ENCODE assay signal across 9 cellular contexts in the genomic region with DNA sequence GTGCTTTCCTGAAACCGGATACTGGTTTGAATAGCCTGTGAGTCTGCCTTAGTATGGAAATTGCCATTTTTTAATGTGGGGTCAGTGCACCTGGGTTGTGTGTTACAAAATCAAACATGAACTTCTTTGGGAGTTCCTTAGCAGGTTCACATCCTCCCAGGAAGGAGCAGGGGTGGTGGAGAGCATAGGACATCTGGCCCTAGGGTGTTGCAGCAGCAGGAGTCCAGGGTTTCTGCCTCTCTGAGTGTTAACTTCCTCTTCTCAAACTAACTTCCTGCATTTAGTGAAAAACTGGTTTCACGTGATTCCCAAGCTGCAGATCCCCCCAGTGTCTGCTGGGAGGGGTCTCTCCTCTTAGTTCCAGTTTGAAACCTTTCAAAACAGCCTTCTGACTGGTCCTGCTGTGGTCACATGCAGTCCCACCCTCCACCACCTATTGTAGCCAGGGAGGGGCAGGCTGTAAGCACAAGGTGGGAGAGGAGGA. TPM values are rescaled to one million over a fixed set of nuclear protein-coding genes. Genes with fewer than 3 reads are reported as not detected.
DNase-seq lines count a peak whose midpoint lies in the region; ATAC-seq lines count a peak whose summit lies in the region.
"Had no signal": no experiment of that assay in that cellular context is flagged by ENCODE, and none has a peak within 500 bp of the region (broad histone marks: within the 10 kb centered on the region; RNA-seq: fewer than 3 reads in every experiment).

No MANE protein-coding gene starts in this region.

- H3K27ac ChIP-seq in muscle layer of colon (ENCODE audit: low read depth, low read length), result peak overlapping the region; percentile 12
- H3K27ac ChIP-seq: epithelial cell of prostate had no signal

- H3K27me3 ChIP-seq in muscle layer of colon (ENCODE audit: control insufficient read depth in 1 of 2, insufficient read depth in 2 of 2, low read length in 2 of 2), result no peaks in the 10 kb centered on the region

- ATAC-seq in HG02623 (IDR thresholded peaks at IDR 0.05; ENCODE audit: unreplicated experiment), result peak; percentile 30

- peaks cover 63% of the 10 kb centered on the region for H3K4me1 ChIP-seq in muscle layer of colon (ENCODE audit: insufficient read depth, low read length)

- H3K27ac Mint-ChIP-seq in activated CD4-positive, alpha-beta memory T cell treated with anti-CD3 and anti-CD28 coated beads, Interleukin-2, amount 10 ng/mL, durations not matched to agents 7 days and 5 days, result peak overlapping the region; percentile 81

- H3K4me3 ChIP-seq in muscle layer of colon (ENCODE audit: low read depth in 1 of 2, low read length in 2 of 2), result peak overlapping the region in 1 of 2 donors; percentile 4

- DNase-seq in GF-D8 (lab: John Stamatoyannopoulos, UW) (peak; percentile 99), NCI-H345 treated with DMSO at 0.1 percent for 48 hours (lab: John Stamatoyannopoulos, UW; ENCODE audit: unreplicated experiment) (no peak), SHP77 treated with DMSO at 0.1 percent for 48 hours (lab: John Stamatoyannopoulos, UW) (no peak), hepatic stellate cell (ENCODE audit: low spot score) (no peak), NCI-H748 treated with DMSO at 0.1 percent for 48 hours (lab: John Stamatoyannopoulos, UW) (no peak)
- no peak for DNase-seq in activated CD4-positive, alpha-beta memory T cell treated with anti-CD3 and anti-CD28 coated beads, Interleukin-2, amount 10 ng/mL, durations not matched to agents 7 days and 5 days

- H3K36me3 Mint-ChIP-seq in activated CD4-positive, alpha-beta memory T cell treated with anti-CD3 and anti-CD28 coated beads, Interleukin-2, amount 10 ng/mL, durations not matched to agents 7 days and 5 days (ENCODE audit: low read depth), result peaks cover 36% of the 10 kb centered on the region

- CTCF ChIA-PET in activated CD4-positive, alpha-beta memory T cell treated with anti-CD3 and anti-CD28 coated beads, Interleukin-2, amount 10 ng/mL, durations not matched to agents 7 days and 5 days (lab: Charles Lee), result interaction anchor here (1.6 kb wide), 1 partner anchor 980 kb away, joined by 3 read pairs; a partner anchor contains a TSS

- POLR2A ChIA-PET in activated CD4-positive, alpha-beta memory T cell treated with anti-CD3 and anti-CD28 coated beads, Interleukin-2, amount 10 ng/mL, durations not matched to agents 7 days and 5 days (lab: Charles Lee), result interaction anchor here (1.1 to 3.6 kb wide), 3 partner anchors 23 to 835 kb away, joined by 5 to 26 read pairs (median 20); no protein-coding TSS in a partner anchor

- no peaks in the 10 kb centered on the region for H3K36me3 ChIP-seq in muscle layer of colon (ENCODE audit: insufficient read depth, low read length)

- H3K4me1 Mint-ChIP-seq in activated CD4-positive, alpha-beta memory T cell treated with anti-CD3 and anti-CD28 coated beads, Interleukin-2, amount 10 ng/mL, durations not matched to agents 7 days and 5 days, result peaks cover 60% of the 10 kb centered on the region

- H3K9ac ChIP-seq in muscle layer of colon (ENCODE audit: low read length), result no peak overlapping the region

- H3K27me3 Mint-ChIP-seq in activated CD4-positive, alpha-beta memory T cell treated with anti-CD3 and anti-CD28 coated beads, Interleukin-2, amount 10 ng/mL, durations not matched to agents 7 days and 5 days, result no peaks in the 10 kb centered on the region

- H3K9me3 ChIP-seq in muscle layer of colon (ENCODE audit: low read length), result no peaks in the 10 kb centered on the region

- H3K9me3 Mint-ChIP-seq in activated CD4-positive, alpha-beta memory T cell treated with anti-CD3 and anti-CD28 coated beads, Interleukin-2, amount 10 ng/mL, durations not matched to agents 7 days and 5 days, result peaks cover 12% of the 10 kb centered on the region

- no peak overlapping the region for H3K4me3 Mint-ChIP-seq in activated CD4-positive, alpha-beta memory T cell treated with anti-CD3 and anti-CD28 coated beads, Interleukin-2, amount 10 ng/mL, durations not matched to agents 7 days and 5 days

RNA-seq across cellular contexts. Expression of a gene that starts 7.2 kb away (rescaled TPM):
- 10 to 100 TPM; 87.4 to 90.5 TPM for total RNA-seq in activated CD4-positive, alpha-beta memory T cell treated with anti-CD3 and anti-CD28 coated beads, Interleukin-2, amount 10 ng/mL, durations not matched to agents 7 days and 5 days
